Comparison of ENCODE assay signal across 23 cellular contexts in genomic region chr1:219177940-219178339, GRCh38. TPM values are rescaled to one million over a fixed set of nuclear protein-coding genes. Genes with fewer than 3 reads are reported as not detected.
DNase-seq lines count a peak whose midpoint lies in the region; ATAC-seq, FAIRE-seq and TF ChIP-seq lines count a peak whose summit lies in the region.
"Had no signal": no experiment of that assay in that cellular context is flagged by ENCODE, and none has a peak within 500 bp of the region (broad histone marks: within the 10 kb centered on the region; RNA-seq: fewer than 3 reads in every experiment).

No MANE protein-coding gene starts in this region.

- H3K9me3 ChIP-seq in heart right ventricle = no peaks in the 10 kb centered on the region
- H3K9me3 ChIP-seq in heart left ventricle = no peaks in the 10 kb centered on the region
- no peaks in the 10 kb centered on the region for H3K9me3 ChIP-seq in T-helper 17 cell (ENCODE audit: control insufficient read depth, low read length, poor library complexity, severe bottlenecking)
- no peaks in the 10 kb centered on the region for H3K9me3 ChIP-seq in vagina
- H3K9me3 ChIP-seq: BE2C, upper lobe of left lung had no signal

- intact Hi-C loops in heart right ventricle (cut with DNase I) (loop anchor here in 3 of 10 donors (10.0 kb wide), 3 partner anchors 713 to 843 kb away; partner anchors contain the start of gene TGFB2 (in 1 of the 3)), heart left ventricle (cut with DNase I) (loop anchor here in 4 of 10 donors (10.0 kb wide), 1 partner anchor 833 kb away; the partner anchor contains the start of gene TGFB2 (in 4 of the 4)), left colon (cut with DNase I, micrococcal nuclease) (loop anchor here in 1 of 2 donors (10.0 kb wide), 1 partner anchor 823 kb away; no protein-coding TSS in a partner anchor), vagina (cut with DNase I) (no loop called here)

- ATAC-seq in heart right ventricle = no peak
- ATAC-seq in heart left ventricle = no peak
- no peak for ATAC-seq in T-helper 17 cell
- ATAC-seq in left colon = peak; percentile 34
- ATAC-seq: stimulated activated naive CD8-positive, alpha-beta T cell treated with anti-CD3 and anti-CD28 coated beads, Interleukin-15, amount 100 ng/mL, for 72 hours had no signal

- H3K36me3 Mint-ChIP-seq in T-helper 17 cell (ENCODE audit: low read depth) = peaks cover 14% of the 10 kb centered on the region

- TF ChIP-seq CTCF in heart right ventricle (IDR thresholded peaks at IDR 0.05) = no peak
- no peak for TF ChIP-seq CTCF in heart left ventricle (IDR thresholded peaks at IDR 0.05)
- TF ChIP-seq CTCF in vagina (IDR thresholded peaks at IDR 0.05) = no peak

- H3K27ac ChIP-seq in heart right ventricle = peak overlapping the region in 6 of 10 donors; percentile 15 to 93 (median 28)
- peak overlapping the region in 5 of 12 donors; percentile 9 to 27 (median 14) for H3K27ac ChIP-seq in heart left ventricle
- peak overlapping the region; percentile 21 for H3K27ac ChIP-seq in vagina
- H3K27ac ChIP-seq: KMS-11, upper lobe of left lung had no signal

- no peak for FAIRE-seq in urothelium cell line (lab: Jason Lieb, UNC)
- FAIRE-seq: H1 had no signal

- H3K4me3 Mint-ChIP-seq in T-helper 17 cell = no peak overlapping the region
- H3K4me3 Mint-ChIP-seq: activated CD4-positive, alpha-beta memory T cell treated with anti-CD3 and anti-CD28 coated beads, Interleukin-2, amount 10 ng/mL, durations not matched to agents 7 days and 5 days; activated naive CD4-positive, alpha-beta T cell treated with anti-CD3 and anti-CD28 coated beads for 36 hours; stimulated activated naive CD8-positive, alpha-beta T cell treated with anti-CD3 and anti-CD28 coated beads, Interleukin-15, amount 100 ng/mL, for 72 hours had no signal

- H3K27me3 Mint-ChIP-seq in T-helper 17 cell = no peaks in the 10 kb centered on the region
- H3K27me3 Mint-ChIP-seq: activated CD4-positive, alpha-beta memory T cell treated with anti-CD3 and anti-CD28 coated beads, Interleukin-2, amount 10 ng/mL, durations not matched to agents 7 days and 5 days; stimulated activated naive CD8-positive, alpha-beta T cell treated with anti-CD3 and anti-CD28 coated beads, Interleukin-15, amount 100 ng/mL, for 72 hours had no signal

- H3K4me1 ChIP-seq in heart right ventricle (peaks cover 0 to 86% (median 52%) of the 10 kb centered on the region in 9 donors), heart left ventricle (peaks cover 0 to 60% (median 41%) of the 10 kb centered on the region in 12 donors), vagina (peaks cover 80% of the 10 kb centered on the region)
- H3K4me1 ChIP-seq: BE2C had no signal

- TF ChIP-seq POLR2A in heart left ventricle (IDR thresholded peaks at IDR 0.05) = no peak
- no peak for TF ChIP-seq POLR2A in vagina (IDR thresholded peaks at IDR 0.05)

- WGBS in heart right ventricle, 2 donors = 66 to 67% methylated on average over 1 of the region's 1 CpG
- 63 to 75% (median 65%) methylated on average over 1 of the region's 1 CpG for WGBS in heart left ventricle, 4 donors

- DNase-seq in heart right ventricle = no peak
- DNase-seq in heart left ventricle = no peak
- no peak for DNase-seq in T-helper 17 cell
- DNase-seq in left colon = no peak
- no peak for DNase-seq in vagina (ENCODE audit: extremely low spot score in 2 of 2)
- DNase-seq in urothelium cell line (ENCODE audit: low spot score) = no peak
- DNase-seq in C1 segment of cervical spinal cord (lab: John Stamatoyannopoulos, UW) = no peak
- DNase-seq in cerebellum (ENCODE audit: low spot score) = no peak
- DNase-seq: activated CD4-positive, alpha-beta memory T cell treated with anti-CD3 and anti-CD28 coated beads, Interleukin-2, amount 10 ng/mL, durations not matched to agents 7 days and 5 days; activated naive CD4-positive, alpha-beta T cell treated with anti-CD3 and anti-CD28 coated beads for 36 hours; aorta; BE2C; effector memory CD4-positive, alpha-beta T cell; midbrain; NCI-H1092 treated with DMSO at 0.1 percent for 48 hours; NCI-H2081 treated with DMSO at 0.1 percent for 48 hours; small intestine; stimulated activated CD4-positive, alpha-beta T cell treated with anti-CD3 and anti-CD28 coated beads, Interleukin-2, amount 100 ng/mL, for 48 hours; stimulated activated naive CD8-positive, alpha-beta T cell treated with anti-CD3 and anti-CD28 coated beads, Interleukin-15, amount 100 ng/mL, for 72 hours; T1000; upper lobe of left lung had no signal

- H3K4me3 ChIP-seq in heart right ventricle (no peak overlapping the region), heart left ventricle (no peak overlapping the region), vagina (no peak overlapping the region)
- H3K4me3 ChIP-seq: upper lobe of left lung had no signal

- peaks cover 44% of the 10 kb centered on the region for H3K4me1 Mint-ChIP-seq in T-helper 17 cell

- H3K27me3 ChIP-seq in heart right ventricle = no peaks in the 10 kb centered on the region
- H3K27me3 ChIP-seq in heart left ventricle = no peaks in the 10 kb centered on the region
- no peaks in the 10 kb centered on the region for H3K27me3 ChIP-seq in vagina
- H3K27me3 ChIP-seq: BE2C, upper lobe of left lung had no signal

- peak overlapping the region; percentile 61 for H3K27ac Mint-ChIP-seq in T-helper 17 cell
- H3K27ac Mint-ChIP-seq: activated CD4-positive, alpha-beta memory T cell treated with anti-CD3 and anti-CD28 coated beads, Interleukin-2, amount 10 ng/mL, durations not matched to agents 7 days and 5 days; activated naive CD4-positive, alpha-beta T cell treated with anti-CD3 and anti-CD28 coated beads for 36 hours; stimulated activated naive CD8-positive, alpha-beta T cell treated with anti-CD3 and anti-CD28 coated beads, Interleukin-15, amount 100 ng/mL, for 72 hours had no signal

- H3K36me3 ChIP-seq in heart right ventricle (peaks cover 0 to 41% (median 0%) of the 10 kb centered on the region in 9 donors), heart left ventricle (peaks cover 0 to 41% (median 17%) of the 10 kb centered on the region in 9 donors), vagina (no peaks in the 10 kb centered on the region)
- H3K36me3 ChIP-seq: BE2C had no signal

RNA-seq across cellular contexts. Expression of gene LYPLAL1, which starts 4.3 kb away (rescaled TPM):
- total RNA-seq in heart right ventricle (100 to 1,000 TPM in 7 of 10 donors, 10 to 100 TPM in 3; 65.9 to 186 (median 120) TPM), heart left ventricle (100 to 1,000 TPM in 4 of 9 donors, 10 to 100 TPM in 5; 31.8 to 126 (median 90.5) TPM), T-helper 17 cell (10 to 100 TPM in 1 of 2 donors, 1 to 10 TPM in 1; 7.9 to 16.0 TPM), left colon (10 to 100 TPM; 14.8 to 22.7 TPM), vagina (14.0 TPM), cerebellum (47.0 TPM)
- polyA plus RNA-seq in heart right ventricle (10 to 100 TPM; 22.2 to 93.3 TPM), heart left ventricle (10 to 100 TPM; 19.6 to 87.2 TPM)
